ENCODE assay signal across 32 cellular contexts in genomic region chr2:99188357-99188756, GRCh38. TPM values are rescaled to one million over a fixed set of nuclear protein-coding genes. Genes with fewer than 3 reads are reported as not detected.
"Had no signal": no experiment of that assay in that cellular context is flagged by ENCODE, and none has a peak within 500 bp of the region (broad histone marks: within the 10 kb centered on the region; RNA-seq: fewer than 3 reads in every experiment).

No MANE protein-coding gene starts in this region.

- H3K27me3 ChIP-seq: esophagus muscularis mucosa, foreskin keratinocyte, gastroesophageal sphincter, heart right ventricle, left lung, neural progenitor cell, right lobe of liver, suprapubic skin, transverse colon, upper lobe of right lung, uterus had no signal

- H3K27ac Mint-ChIP-seq: dendritic cell treated with granulocyte-macrophage colony-stimulating factor and Interleukin-4, amounts not matched to agents 40 ng/mL and 50 ng/mL, for 4 days; endodermal cell; mesothelial cell of epicardium; naive B cell; neural progenitor cell; progenitor cell of endocrine pancreas had no signal

- ATAC-seq: foreskin keratinocyte; gastroesophageal sphincter; heart right ventricle; left cardiac atrium; left lung; mucosa of descending colon; natural killer cell treated with Interleukin-12 subunit alpha and Interleukin-12 subunit beta and Interleukin-15 and Interleukin-18, amount 100 ng/mL, for 72 hours; right lobe of liver; stimulated activated naive CD8-positive, alpha-beta T cell treated with anti-CD3 and anti-CD28 coated beads, Interleukin-15, amount 100 ng/mL, for 72 hours; upper lobe of right lung had no signal

- H3K4me3 ChIP-seq: esophagus muscularis mucosa, gastroesophageal sphincter, heart right ventricle, left lung, mucosa of descending colon, neural progenitor cell, right lobe of liver, suprapubic skin, transverse colon, upper lobe of right lung, uterus had no signal

- H3K4me1 ChIP-seq: foreskin keratinocyte, neural progenitor cell, parathyroid adenoma, right lobe of liver, suprapubic skin, transverse colon, upper lobe of right lung, uterus had no signal

- H3K27ac ChIP-seq: epithelial cell of prostate, esophagus muscularis mucosa, foreskin keratinocyte, gastroesophageal sphincter, heart right ventricle, left lung, neural progenitor cell, parathyroid adenoma, right lobe of liver, suprapubic skin, transverse colon, upper lobe of right lung, uterus had no signal

- H3K27me3 Mint-ChIP-seq: dendritic cell treated with granulocyte-macrophage colony-stimulating factor and Interleukin-4, amounts not matched to agents 40 ng/mL and 50 ng/mL, for 4 days; naive B cell; natural killer cell treated with Interleukin-12 subunit alpha and Interleukin-12 subunit beta and Interleukin-15 and Interleukin-18, amount 100 ng/mL, for 72 hours; progenitor cell of endocrine pancreas; stimulated activated naive CD8-positive, alpha-beta T cell treated with anti-CD3 and anti-CD28 coated beads, Interleukin-15, amount 100 ng/mL, for 72 hours had no signal

- H3K9me3 ChIP-seq: esophagus muscularis mucosa, gastroesophageal sphincter, left lung, mucosa of descending colon, right lobe of liver, suprapubic skin, transverse colon, upper lobe of right lung, uterus had no signal

- DNase-seq: effector CD8-positive, alpha-beta T cell; endodermal cell; foreskin keratinocyte; glutamatergic neuron; heart right ventricle; hippocampal formation; left cardiac atrium; left lung; mesenchymal stem cell; mucosa of descending colon; naive B cell; right lobe of liver; small intestine; stimulated activated CD4-positive, alpha-beta T cell treated with anti-CD3 and anti-CD28 coated beads, Interleukin-15, amount 100 ng/mL, for 24 hours; stimulated activated CD4-positive, alpha-beta T cell treated with anti-CD3 and anti-CD28 coated beads, Interleukin-2, amount 100 ng/mL, for 48 hours; stimulated activated naive CD4-positive, alpha-beta T cell; stimulated activated naive CD8-positive, alpha-beta T cell treated with anti-CD3 and anti-CD28 coated beads, Interleukin-15, amount 100 ng/mL, for 72 hours; transverse colon; upper lobe of right lung; uterus had no signal

- H3K4me3 Mint-ChIP-seq: dendritic cell treated with granulocyte-macrophage colony-stimulating factor and Interleukin-4, amounts not matched to agents 40 ng/mL and 50 ng/mL, for 4 days; endodermal cell; mesothelial cell of epicardium; natural killer cell treated with Interleukin-12 subunit alpha and Interleukin-12 subunit beta and Interleukin-15 and Interleukin-18, amount 100 ng/mL, for 72 hours; neural progenitor cell; stimulated activated naive CD8-positive, alpha-beta T cell treated with anti-CD3 and anti-CD28 coated beads, Interleukin-15, amount 100 ng/mL, for 72 hours had no signal

- H3K4me1 Mint-ChIP-seq: endodermal cell had no signal

- H3K9me3 Mint-ChIP-seq: dendritic cell treated with granulocyte-macrophage colony-stimulating factor and Interleukin-4, amounts not matched to agents 40 ng/mL and 50 ng/mL, for 4 days; mesothelial cell of epicardium; natural killer cell treated with Interleukin-12 subunit alpha and Interleukin-12 subunit beta and Interleukin-15 and Interleukin-18, amount 100 ng/mL, for 72 hours; neural progenitor cell; stimulated activated naive CD8-positive, alpha-beta T cell treated with anti-CD3 and anti-CD28 coated beads, Interleukin-15, amount 100 ng/mL, for 72 hours had no signal

RNA-seq across cellular contexts. Expression of gene C2orf15, which starts 46.9 kb away (rescaled TPM):
- total RNA-seq: fibroblast of lung; natural killer cell treated with Interleukin-12 subunit alpha and Interleukin-12 subunit beta and Interleukin-15 and Interleukin-18, amount 100 ng/mL, for 72 hours; osteoblast had no signal
